In the genomic region with DNA sequence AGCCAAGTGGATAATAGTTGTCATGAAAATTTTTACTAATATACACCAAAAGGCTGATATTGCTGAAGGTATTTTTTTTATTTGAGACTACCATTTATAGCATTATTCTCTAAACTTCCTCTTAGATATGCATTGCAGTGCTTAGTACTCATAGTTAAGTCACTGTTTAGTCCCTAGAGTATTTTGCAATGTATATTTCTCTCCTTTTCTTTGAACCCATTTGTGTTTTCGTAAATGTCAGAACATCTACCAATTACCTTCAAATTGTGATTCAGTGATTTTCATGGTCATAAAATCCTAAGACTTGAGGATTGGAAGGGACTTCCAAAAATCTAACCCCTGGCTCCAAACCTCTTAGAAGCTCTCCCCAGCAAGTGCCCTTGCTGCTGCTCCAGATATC, we compare ENCODE assay signal across 14 cellular contexts. TPM values are rescaled to one million over a fixed set of nuclear protein-coding genes. Genes with fewer than 3 reads are reported as not detected.
DNase-seq lines count a peak whose midpoint lies in the region; TF ChIP-seq lines count a peak whose summit lies in the region.
"Had no signal": no experiment of that assay in that cellular context is flagged by ENCODE, and none has a peak within 500 bp of the region (broad histone marks: within the 10 kb centered on the region; RNA-seq: fewer than 3 reads in every experiment).

No MANE protein-coding gene starts in this region.

- peak overlapping the region; percentile 33 for H2AFZ ChIP-seq in osteoblast (ENCODE audit: low read length)

- TF ChIP-seq CTCF in osteoblast (IDR thresholded peaks at IDR 0.05; ENCODE audit: extremely low read depth, low read depth, low read length): no peak

- H3K9me3 ChIP-seq in HUES48 (ENCODE audit: control insufficient read depth, insufficient read depth, low read length): no peaks in the 10 kb centered on the region
- H3K9me3 ChIP-seq in osteoblast (ENCODE audit: low read depth, low read length): no peaks in the 10 kb centered on the region
- H3K9me3 ChIP-seq: A549, BLaER1, Caco-2 had no signal

- H3K79me2 ChIP-seq in osteoblast (ENCODE audit: insufficient read depth, low read length): no peaks in the 10 kb centered on the region

- H3K4me1 Mint-ChIP-seq in activated T-cell treated with anti-CD3 and anti-CD28 coated beads, Interleukin-2, amount 50 U/mL, for 24 hours (ENCODE audit: low read depth): no peaks in the 10 kb centered on the region
- H3K4me1 Mint-ChIP-seq: CD8-positive, alpha-beta memory T cell had no signal

- H3K36me3 ChIP-seq in HUES48 (ENCODE audit: control insufficient read depth, insufficient read depth, low read length) (no peaks in the 10 kb centered on the region), osteoblast (ENCODE audit: insufficient read depth, low read length) (no peaks in the 10 kb centered on the region)
- H3K36me3 ChIP-seq: BLaER1 had no signal

- no peaks in the 10 kb centered on the region for H3K27me3 ChIP-seq in HUES48 (ENCODE audit: control insufficient read depth, insufficient read depth, low read length)
- no peaks in the 10 kb centered on the region for H3K27me3 ChIP-seq in osteoblast (ENCODE audit: insufficient read depth, low read length)
- H3K27me3 ChIP-seq: BLaER1 had no signal

- H3K4me3 ChIP-seq in HUES48 (ENCODE audit: low read depth, low read length): no peak overlapping the region
- H3K4me3 ChIP-seq in osteoblast (ENCODE audit: insufficient read depth, low read length): no peak overlapping the region
- H3K4me3 ChIP-seq: A549, BLaER1 had no signal

- H3K27ac ChIP-seq in HUES48 (ENCODE audit: low read depth, low read length): peak overlapping the region; percentile 27
- no peak overlapping the region for H3K27ac ChIP-seq in osteoblast (ENCODE audit: low read depth, low read length)
- H3K27ac ChIP-seq: A549, BLaER1 had no signal

- H3K4me3 Mint-ChIP-seq in activated T-cell treated with anti-CD3 and anti-CD28 coated beads, Interleukin-2, amount 50 U/mL, for 24 hours: no peak overlapping the region
- H3K4me3 Mint-ChIP-seq: CD8-positive, alpha-beta memory T cell; HFFc6; IgD-negative memory B cell had no signal

- peak overlapping the region; percentile 12 for H3K4me2 ChIP-seq in osteoblast (ENCODE audit: insufficient read depth, low read length)
- H3K4me2 ChIP-seq: A549, BLaER1 had no signal

- H3K4me1 ChIP-seq in HUES48 (ENCODE audit: control insufficient read depth, insufficient read depth, low read length) (peaks cover 17% of the 10 kb centered on the region), osteoblast (ENCODE audit: insufficient read depth, low read length) (peaks cover 10% of the 10 kb centered on the region)
- H3K4me1 ChIP-seq: Caco-2 had no signal

- no peak overlapping the region for H3K9ac ChIP-seq in HUES48 (ENCODE audit: low read depth, low read length)
- H3K9ac ChIP-seq: BLaER1 had no signal

- H4K20me1 ChIP-seq in osteoblast (ENCODE audit: insufficient read depth, low read length): no peaks in the 10 kb centered on the region
- H4K20me1 ChIP-seq: BLaER1 had no signal

- no peak overlapping the region for H3K27ac Mint-ChIP-seq in activated T-cell treated with anti-CD3 and anti-CD28 coated beads, Interleukin-2, amount 50 U/mL, for 24 hours
- H3K27ac Mint-ChIP-seq: CD8-positive, alpha-beta memory T cell; HFFc6; IgD-negative memory B cell had no signal

- no peaks in the 10 kb centered on the region for H3K27me3 Mint-ChIP-seq in activated T-cell treated with anti-CD3 and anti-CD28 coated beads, Interleukin-2, amount 50 U/mL, for 24 hours
- H3K27me3 Mint-ChIP-seq: CD8-positive, alpha-beta memory T cell; IgD-negative memory B cell had no signal

- peaks cover 1% of the 10 kb centered on the region for H3K36me3 Mint-ChIP-seq in activated T-cell treated with anti-CD3 and anti-CD28 coated beads, Interleukin-2, amount 50 U/mL, for 24 hours (ENCODE audit: low read depth)

- H3K9me3 Mint-ChIP-seq in activated T-cell treated with anti-CD3 and anti-CD28 coated beads, Interleukin-2, amount 50 U/mL, for 24 hours: no peaks in the 10 kb centered on the region
- H3K9me3 Mint-ChIP-seq: CD8-positive, alpha-beta memory T cell; HFFc6; IgD-negative memory B cell had no signal

- DNase-seq in fibroblast of gingiva (ENCODE audit: low read depth) (peak; percentile 17), osteoblast (ENCODE audit: insufficient read length, low spot score, missing footprints) (peak; percentile 68), NCI-H187 treated with DMSO at 0.1 percent for 48 hours (lab: John Stamatoyannopoulos, UW) (no peak), hippocampal formation (lab: John Stamatoyannopoulos, UW) (no peak)
- no peak for DNase-seq in activated T-cell treated with anti-CD3 and anti-CD28 coated beads, Interleukin-2, amount 50 U/mL, for 24 hours
- DNase-seq: CD8-positive, alpha-beta memory T cell; DND-41 had no signal

RNA-seq across cellular contexts. Expression of gene CYP26C1, which starts 21.5 kb away (rescaled TPM):
- under 0.01 TPM in 2 replicates for total RNA-seq in osteoblast
- total RNA-seq: CD8-positive, alpha-beta memory T cell; H4 had no signal

RNA-seq across cellular contexts. Expression of gene CYP26A1, which starts 34.6 kb away (rescaled TPM):
- total RNA-seq in osteoblast: not detected in 2 replicates
- total RNA-seq: CD8-positive, alpha-beta memory T cell; H4; HFFc6 had no signal

Comparison
In these comparisons a context has a peak if more than half of its experiments do, and no peak if none do; other contexts are left out.
1. DNase-seq: peak in fibroblast of gingiva (single experiment) and osteoblast (single experiment); none in activated T-cell treated with anti-CD3 and anti-CD28 coated beads, Interleukin-2, amount 50 U/mL, for 24 hours (single experiment), NCI-H187 treated with DMSO at 0.1 percent for 48 hours (single experiment) and hippocampal formation (0 of 2).